Comparison of ENCODE assay signal across 21 cellular contexts in genomic region chr5:169356811-169357210, GRCh38. TPM values are rescaled to one million over a fixed set of nuclear protein-coding genes. Genes with fewer than 3 reads are reported as not detected.
DNase-seq lines count a peak whose midpoint lies in the region; ATAC-seq and TF ChIP-seq lines count a peak whose summit lies in the region.
"Had no signal": no experiment of that assay in that cellular context is flagged by ENCODE, and none has a peak within 500 bp of the region (broad histone marks: within the 10 kb centered on the region; RNA-seq: fewer than 3 reads in every experiment).

No MANE protein-coding gene starts in this region.

- H3K27me3 ChIP-seq in mammary epithelial cell (ENCODE audit: insufficient read depth, low read length), result no peaks in the 10 kb centered on the region
- no peaks in the 10 kb centered on the region for H3K27me3 ChIP-seq in PC-9 (ENCODE audit: insufficient read depth, low read depth)
- no peaks in the 10 kb centered on the region for H3K27me3 ChIP-seq in trophoblast cell (ENCODE audit: insufficient read depth, low read length)
- no peaks in the 10 kb centered on the region for H3K27me3 ChIP-seq in heart left ventricle

- intact Hi-C loops in mammary epithelial cell (cut with micrococcal nuclease) (no loop called here), MCF 10A (cut with micrococcal nuclease) (no loop called here), PC-9 (cut with micrococcal nuclease; ENCODE audit: unreplicated experiment) (loop anchor here (2.0 to 10.0 kb wide), 2 partner anchors 18 to 228 kb away; partner anchors contain the start of gene SPDL1), heart left ventricle (cut with DNase I) (no loop called here), posterior cingulate gyrus (cut with DNase I) (no loop called here)

- TF ChIP-seq POLR2A in heart left ventricle (IDR thresholded peaks at IDR 0.05), result no peak

- H3K4me3 ChIP-seq in mammary epithelial cell (replicated peaks in 1 of 3; ENCODE audit: insufficient read depth in 1 of 3, low read depth in 2 of 3, low read length in 3 of 3) (no peak overlapping the region), PC-9 (no peak overlapping the region), trophoblast cell (ENCODE audit: low read depth, low read length) (no peak overlapping the region), heart left ventricle (no peak overlapping the region)
- H3K4me3 ChIP-seq: GM12878, GM23248 had no signal

- H3F3A ChIP-seq in PC-9 (ENCODE audit: insufficient read depth, low read depth), result peaks cover 30% of the 10 kb centered on the region; the same call in 1 of the 2 replicates

- no peak overlapping the region for H4K8ac ChIP-seq in trophoblast cell (ENCODE audit: low read depth, low read length)

- BruUV-seq in mammary epithelial cell (replicated peaks; lab: Mats Ljungman, UMichigan) (no TSS peak), MCF 10A (replicated peaks; lab: Mats Ljungman, UMichigan) (no TSS peak), PC-9 (replicated peaks; lab: Mats Ljungman, UMichigan) (no TSS peak)

- H3K36me3 Mint-ChIP-seq in MCF 10A (ENCODE audit: insufficient read depth, unreplicated experiment), result no peaks in the 10 kb centered on the region
- H3K36me3 Mint-ChIP-seq: CD4-positive, alpha-beta memory T cell had no signal

- no peaks in the 10 kb centered on the region for H4K20me1 ChIP-seq in mammary epithelial cell (ENCODE audit: insufficient read depth, low read length)
- H4K20me1 ChIP-seq in PC-9 (ENCODE audit: insufficient read depth), result no peaks in the 10 kb centered on the region

- H3K23ac ChIP-seq in trophoblast cell (ENCODE audit: low read length), result no peak overlapping the region

- H2BK120ac ChIP-seq in trophoblast cell (ENCODE audit: insufficient read depth, low read length, poor library complexity), result no peak overlapping the region

- no peak for TF ChIP-seq CTCF in mammary epithelial cell (conservative IDR thresholded peaks at IDR 0.05 in 1 of 2, IDR thresholded peaks at IDR 0.05 in 1 of 2; ENCODE audit: extremely low read depth in 1 of 2, insufficient read depth in 1 of 2, low read depth in 1 of 2, low read length in 2 of 2)
- TF ChIP-seq CTCF in MCF 10A (IDR thresholded peaks at IDR 0.05; ENCODE audit: unreplicated experiment), result no peak
- TF ChIP-seq CTCF in PC-9 (conservative IDR thresholded peaks at IDR 0.05), result no peak
- TF ChIP-seq CTCF in heart left ventricle (IDR thresholded peaks at IDR 0.05), result no peak

- H3K4me1 ChIP-seq in mammary epithelial cell (ENCODE audit: insufficient read depth, low read length) (peaks cover 39% of the 10 kb centered on the region), PC-9 (replicated peaks; ENCODE audit: insufficient read depth) (peaks cover 58% of the 10 kb centered on the region), trophoblast cell (ENCODE audit: control insufficient read depth in 1 of 2, insufficient read depth in 2 of 2, low read length in 2 of 2) (peaks cover 2 to 5% of the 10 kb centered on the region in 2 experiments), heart left ventricle (no peaks in the 10 kb centered on the region)

- no peak overlapping the region for H2BK12ac ChIP-seq in trophoblast cell (ENCODE audit: low read length)

- H3K4me2 ChIP-seq in mammary epithelial cell (ENCODE audit: insufficient read depth, low read depth, low read length) (no peak overlapping the region), PC-9 (no peak overlapping the region), trophoblast cell (ENCODE audit: low read length) (no peak overlapping the region)

- CTCF ChIA-PET in mammary epithelial cell (lab: Charles Lee; ENCODE audit: low non-redundant PET), result no interaction called here
- CTCF ChIA-PET in MCF 10A (lab: Yijun Ruan, JAX), result interaction anchor here (0.6 kb wide), 1 partner anchor 674 kb away, joined by 4 read pairs; no protein-coding TSS in a partner anchor
- CTCF ChIA-PET in PC-9 (lab: Charles Lee), result no interaction called here

- H3K18ac ChIP-seq in trophoblast cell (ENCODE audit: low read length), result no peak overlapping the region

- H3K4me3 Mint-ChIP-seq in MCF 10A (ENCODE audit: unreplicated experiment), result no peak overlapping the region
- H3K4me3 Mint-ChIP-seq: CD4-positive, alpha-beta memory T cell; H9 had no signal

- H3K27ac Mint-ChIP-seq in MCF 10A (ENCODE audit: low read depth, unreplicated experiment), result no peak overlapping the region
- H3K27ac Mint-ChIP-seq: CD4-positive, alpha-beta memory T cell; H9 had no signal

- H3K79me1 ChIP-seq in trophoblast cell (ENCODE audit: low read length), result peaks cover 19% of the 10 kb centered on the region

- H3K27me3 Mint-ChIP-seq in MCF 10A (ENCODE audit: insufficient read depth, unreplicated experiment), result no peaks in the 10 kb centered on the region

- H3K9ac ChIP-seq in mammary epithelial cell (ENCODE audit: insufficient read depth, low read length) (no peak overlapping the region), trophoblast cell (ENCODE audit: low read length) (no peak overlapping the region)
- H3K9ac ChIP-seq: GM23248 had no signal

- POLR2A ChIA-PET in MCF 10A (lab: Yijun Ruan, JAX) (interaction anchor here (0.6 to 1.2 kb wide), 3 partner anchors 14 to 307 kb away, joined by 3 to 7 read pairs (median 3); no protein-coding TSS in a partner anchor), PC-9 (lab: Charles Lee; ENCODE audit: unreplicated experiment) (no interaction called here)

- no peak overlapping the region for H4K12ac ChIP-seq in trophoblast cell (ENCODE audit: low read depth, low read length)

- H2BK5ac ChIP-seq in trophoblast cell (ENCODE audit: low read depth, low read length, poor library complexity), result no peak overlapping the region

- H3K9me2 ChIP-seq in PC-9 (ENCODE audit: insufficient read depth), result no peaks in the 10 kb centered on the region

- in situ Hi-C loops in mammary epithelial cell (cut with MboI; ENCODE audit: low sequenced_read_pairs in 2 of 2), result no loop called here

- DNase-seq in mammary epithelial cell (no peak), MCF 10A (ENCODE audit: unreplicated experiment) (no peak), PC-9 (no peak), epithelial cell of prostate (ENCODE audit: low read depth, low spot score) (no peak), trophoblast cell (no peak), heart left ventricle (no peak), posterior cingulate gyrus (no peak)
- DNase-seq in activated naive CD4-positive, alpha-beta T cell treated with anti-CD3 and anti-CD28 coated beads, Interleukin-2, amount 50 U/mL, for 16 hours, result no peak
- DNase-seq: 8988T; C1 segment of cervical spinal cord; Calu3; CD4-positive, alpha-beta memory T cell; COR-L47; DMS153; DND-41; GDM1; GM23248; H9 had no signal

- H3K9me3 ChIP-seq in mammary epithelial cell (replicated peaks; ENCODE audit: insufficient read depth, low read length) (no peaks in the 10 kb centered on the region), PC-9 (ENCODE audit: insufficient read depth, low read depth) (0 out of 2 replicates have a peak, but pooled peaks cover 2% of the 10 kb centered on the region), trophoblast cell (ENCODE audit: insufficient read depth, low read depth, low read length) (no peaks in the 10 kb centered on the region), heart left ventricle (peaks cover 0 to 4% (median 0%) of the 10 kb centered on the region in 12 donors)

- H3K4me1 Mint-ChIP-seq in MCF 10A (ENCODE audit: insufficient read depth, unreplicated experiment), result peaks cover 29% of the 10 kb centered on the region
- H3K4me1 Mint-ChIP-seq: CD4-positive, alpha-beta memory T cell; H9 had no signal

- ATAC-seq in heart left ventricle, result no peak
- ATAC-seq: GM12878, HCT116 had no signal

- H4K91ac ChIP-seq in trophoblast cell (ENCODE audit: low read depth, low read length), result no peak overlapping the region

- dilution Hi-C loops in mammary epithelial cell (cut with HindIII; ENCODE audit: low sequenced_read_pairs), result no loop called here

- no peaks in the 10 kb centered on the region for H3K9me3 Mint-ChIP-seq in MCF 10A (ENCODE audit: unreplicated experiment)
- H3K9me3 Mint-ChIP-seq: H9 had no signal

- H2AFZ ChIP-seq in mammary epithelial cell (ENCODE audit: low read depth, low read length), result peak overlapping the region; percentile 52
- no peak overlapping the region for H2AFZ ChIP-seq in PC-9
- H2AFZ ChIP-seq in trophoblast cell (ENCODE audit: insufficient read depth, low read length, poor library complexity), result no peak overlapping the region
- H2AFZ ChIP-seq: GM23248 had no signal

- H3K27ac ChIP-seq in mammary epithelial cell (ENCODE audit: insufficient read depth, low read depth, low read length) (no peak overlapping the region), PC-9 (peak overlapping the region; percentile 98; the same call in 1 of the 2 replicates), epithelial cell of prostate (peak overlapping the region; percentile 91), trophoblast cell (ENCODE audit: low read depth, low read length) (peak overlapping the region; percentile 89), heart left ventricle (no peak overlapping the region)
- H3K27ac ChIP-seq: GM23248 had no signal

- H3K4ac ChIP-seq in trophoblast cell (ENCODE audit: low read depth, low read length), result no peak overlapping the region

- H3K79me2 ChIP-seq in mammary epithelial cell (ENCODE audit: insufficient read depth, low read length) (no peaks in the 10 kb centered on the region), PC-9 (ENCODE audit: low read depth) (no peaks in the 10 kb centered on the region), trophoblast cell (ENCODE audit: control insufficient read depth, insufficient read depth, low read length, poor library complexity) (no peaks in the 10 kb centered on the region)

- H3K14ac ChIP-seq in trophoblast cell (ENCODE audit: low read length), result no peak overlapping the region

- H3K36me3 ChIP-seq in mammary epithelial cell (ENCODE audit: insufficient read depth, low read length), result no peaks in the 10 kb centered on the region
- no peaks in the 10 kb centered on the region for H3K36me3 ChIP-seq in PC-9 (ENCODE audit: low read depth)
- H3K36me3 ChIP-seq in trophoblast cell (ENCODE audit: control insufficient read depth in 1 of 2, insufficient read depth in 2 of 2, low read length in 2 of 2), result no peaks in the 10 kb centered on the region
- H3K36me3 ChIP-seq in heart left ventricle, result no peaks in the 10 kb centered on the region

- no peak overlapping the region for H2AK5ac ChIP-seq in trophoblast cell (ENCODE audit: low read length)

RNA-seq across cellular contexts. Expression of gene SLIT3, which starts 55.9 kb away (rescaled TPM):
- 10 to 100 TPM; 14.7 to 25.1 TPM for total RNA-seq in mammary epithelial cell
- 21.7 TPM for polyA plus RNA-seq in mammary epithelial cell
- 40.2 TPM for polyA minus RNA-seq in mammary epithelial cell
- total RNA-seq in MCF 10A (2022), result 0.34 and 0.89 TPM in 2 replicates
- not detected in 2 replicates for total RNA-seq in PC-9 (2021)
- polyA plus RNA-seq in trophoblast cell (2013), result 56.0 and 60.2 TPM in 2 replicates
- total RNA-seq in heart left ventricle, result 10 to 100 TPM in 8 of 9 donors, 1 to 10 TPM in 1; 5.2 to 40.3 (median 16.5) TPM
- 1 to 10 TPM; 2.3 to 2.5 TPM for polyA plus RNA-seq in heart left ventricle
- total RNA-seq: A673; Calu3; CD4-positive, alpha-beta memory T cell had no signal
- polyA plus RNA-seq: CD4-positive, alpha-beta memory T cell; GM12878 had no signal

Comparison
In these comparisons a context has a peak if more than half of its experiments do, and no peak if none do; other contexts are left out.
1. H3K27ac ChIP-seq: peak in PC-9 (single experiment), epithelial cell of prostate (single experiment) and trophoblast cell (single experiment); none in mammary epithelial cell (single experiment) and heart left ventricle (0 of 12).